Comparison of ENCODE assay signal across 23 cellular contexts in the genomic region with DNA sequence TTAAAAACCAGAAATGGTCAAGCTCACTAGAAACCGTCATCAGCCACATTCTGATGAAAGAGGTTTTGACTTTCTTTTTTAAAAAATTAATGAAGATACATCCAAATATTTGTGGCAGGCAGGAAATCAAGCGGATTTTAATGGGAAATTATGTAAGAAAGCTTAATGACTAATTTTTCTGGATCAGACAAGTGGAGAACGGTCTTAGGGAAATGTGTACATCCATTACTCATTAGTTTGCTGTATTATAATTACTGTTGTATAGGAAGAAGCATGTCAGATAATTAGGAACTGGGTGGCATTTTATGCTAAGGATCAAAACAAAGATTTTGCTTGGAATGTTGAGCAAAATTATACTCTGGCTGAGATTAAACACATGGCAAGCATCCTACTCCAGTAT. TPM values are rescaled to one million over a fixed set of nuclear protein-coding genes. Genes with fewer than 3 reads are reported as not detected.
DNase-seq lines count a peak whose midpoint lies in the region; ATAC-seq and TF ChIP-seq lines count a peak whose summit lies in the region.
"Had no signal": no experiment of that assay in that cellular context is flagged by ENCODE, and none has a peak within 500 bp of the region (broad histone marks: within the 10 kb centered on the region; RNA-seq: fewer than 3 reads in every experiment).

No MANE protein-coding gene starts in this region.

- TF ChIP-seq CTCF in AG10803 (conservative IDR thresholded peaks at IDR 0.05; ENCODE audit: low read length) (no peak), epithelial cell of esophagus (IDR thresholded peaks at IDR 0.05; ENCODE audit: insufficient read depth, low read depth, low read length, missing control alignments) (no peak), glutamatergic neuron (IDR thresholded peaks at IDR 0.05; ENCODE audit: partially characterized antibody, unreplicated experiment) (no peak), gastroesophageal sphincter (IDR thresholded peaks at IDR 0.05) (no peak)

- peaks cover 0 to 46% (median 0%) of the 10 kb centered on the region in 3 donors for H3K4me1 ChIP-seq in gastroesophageal sphincter
- H3K4me1 ChIP-seq: SJSA1 had no signal

- H3K4me1 Mint-ChIP-seq in glutamatergic neuron (ENCODE audit: low read depth, unreplicated experiment) (peaks cover 52% of the 10 kb centered on the region), T-helper 17 cell (no peaks in the 10 kb centered on the region)
- H3K4me1 Mint-ChIP-seq: CD4-positive, alpha-beta memory T cell; IgD-negative memory B cell had no signal

- peaks cover 5% of the 10 kb centered on the region for H3K27me3 Mint-ChIP-seq in glutamatergic neuron (ENCODE audit: unreplicated experiment)
- H3K27me3 Mint-ChIP-seq in T-helper 17 cell = peaks cover 51% of the 10 kb centered on the region

- TF ChIP-seq EP300 in gastroesophageal sphincter (IDR thresholded peaks at IDR 0.05) = no peak

- DNase-seq in AG10803 (ENCODE audit: low read depth) = peak; percentile 29
- DNase-seq in ELR (ENCODE audit: low read depth) = peak; percentile 14
- DNase-seq in epithelial cell of esophagus (ENCODE audit: low read depth) = peak; percentile 43
- no peak for DNase-seq in glutamatergic neuron
- DNase-seq in NCI-H1436 treated with DMSO at 0.1 percent for 48 hours (lab: John Stamatoyannopoulos, UW) = no peak
- no peak for DNase-seq in T-helper 17 cell
- DNase-seq in cerebellum (ENCODE audit: low spot score) = no peak
- DNase-seq: 8988T; CD4-positive, alpha-beta memory T cell; COR-L47; DMS53; GF-D8; H7; MM.1S; NCI-H2029 treated with DMSO at 0.1 percent for 48 hours; NCI-H526 treated with DMSO at 0.1 percent for 48 hours; Right ventricle myocardium superior; RPMI8226 had no signal

- no peaks in the 10 kb centered on the region for H3K36me3 ChIP-seq in gastroesophageal sphincter
- H3K36me3 ChIP-seq: SJSA1 had no signal

- H3K27me3 ChIP-seq in gastroesophageal sphincter = no peaks in the 10 kb centered on the region
- H3K27me3 ChIP-seq: SJSA1 had no signal

- WGBS in gastroesophageal sphincter (ENCODE audit: low coverage in 1 of 2), 2 donors = 38 to 45% methylated on average over 3 of the region's 3 CpGs

- H3K27ac ChIP-seq in gastroesophageal sphincter = no peak overlapping the region
- H3K27ac ChIP-seq: HL-60, KMS-11, SJSA1 had no signal

- H3K36me3 Mint-ChIP-seq in glutamatergic neuron (ENCODE audit: unreplicated experiment) (peaks cover 4% of the 10 kb centered on the region), T-helper 17 cell (ENCODE audit: low read depth) (no peaks in the 10 kb centered on the region)
- H3K36me3 Mint-ChIP-seq: CD4-positive, alpha-beta memory T cell; IgD-negative memory B cell had no signal

- TF ChIP-seq POLR2A in gastroesophageal sphincter (IDR thresholded peaks at IDR 0.05) = no peak

- ATAC-seq in T-helper 17 cell (no peak), gastroesophageal sphincter (no peak)

- H3K9me3 Mint-ChIP-seq in glutamatergic neuron (ENCODE audit: unreplicated experiment) = peaks cover 12% of the 10 kb centered on the region
- H3K9me3 Mint-ChIP-seq: CD4-positive, alpha-beta memory T cell had no signal

- no peaks in the 10 kb centered on the region for H3K9me3 ChIP-seq in T-helper 17 cell (ENCODE audit: control insufficient read depth, low read length, poor library complexity, severe bottlenecking)
- peaks cover 0 to 10% (median 0%) of the 10 kb centered on the region in 3 donors for H3K9me3 ChIP-seq in gastroesophageal sphincter
- H3K9me3 ChIP-seq: SJSA1 had no signal

- H3K27ac Mint-ChIP-seq in glutamatergic neuron (ENCODE audit: unreplicated experiment) (peak overlapping the region; percentile 79), T-helper 17 cell (no peak overlapping the region)
- H3K27ac Mint-ChIP-seq: CD4-positive, alpha-beta memory T cell; IgD-negative memory B cell had no signal

- H3K4me3 Mint-ChIP-seq in glutamatergic neuron (ENCODE audit: unreplicated experiment) (peak overlapping the region; percentile 24), T-helper 17 cell (no peak overlapping the region)
- H3K4me3 Mint-ChIP-seq: CD4-positive, alpha-beta memory T cell; IgD-negative memory B cell had no signal

- H3K4me3 ChIP-seq in AG10803 (ENCODE audit: low read length) (no peak overlapping the region), epithelial cell of esophagus (ENCODE audit: low read length) (no peak overlapping the region), gastroesophageal sphincter (no peak overlapping the region)
- H3K4me3 ChIP-seq: SJSA1 had no signal

RNA-seq across cellular contexts. Expression of a gene that starts 39.4 kb away (rescaled TPM):
- total RNA-seq in glutamatergic neuron (ENCODE audit: unreplicated experiment) (153 TPM), T-helper 17 cell (10 to 100 TPM in 1 of 2 donors, 1 to 10 TPM in 1; 7.6 to 16.8 TPM), gastroesophageal sphincter (10 to 100 TPM; 33.7 to 55.2 (median 37.5) TPM), cerebellum (68.2 TPM)

Comparison
In these comparisons a context has a peak if more than half of its experiments do, and no peak if none do; other contexts are left out.
1. DNase-seq: peak in AG10803 (single experiment), ELR (single experiment) and epithelial cell of esophagus (single experiment); none in glutamatergic neuron (single experiment), NCI-H1436 treated with DMSO at 0.1 percent for 48 hours (single experiment), T-helper 17 cell (0 of 3) and cerebellum (single experiment).